ENCODE assay signal across 10 cellular contexts in the genomic region with DNA sequence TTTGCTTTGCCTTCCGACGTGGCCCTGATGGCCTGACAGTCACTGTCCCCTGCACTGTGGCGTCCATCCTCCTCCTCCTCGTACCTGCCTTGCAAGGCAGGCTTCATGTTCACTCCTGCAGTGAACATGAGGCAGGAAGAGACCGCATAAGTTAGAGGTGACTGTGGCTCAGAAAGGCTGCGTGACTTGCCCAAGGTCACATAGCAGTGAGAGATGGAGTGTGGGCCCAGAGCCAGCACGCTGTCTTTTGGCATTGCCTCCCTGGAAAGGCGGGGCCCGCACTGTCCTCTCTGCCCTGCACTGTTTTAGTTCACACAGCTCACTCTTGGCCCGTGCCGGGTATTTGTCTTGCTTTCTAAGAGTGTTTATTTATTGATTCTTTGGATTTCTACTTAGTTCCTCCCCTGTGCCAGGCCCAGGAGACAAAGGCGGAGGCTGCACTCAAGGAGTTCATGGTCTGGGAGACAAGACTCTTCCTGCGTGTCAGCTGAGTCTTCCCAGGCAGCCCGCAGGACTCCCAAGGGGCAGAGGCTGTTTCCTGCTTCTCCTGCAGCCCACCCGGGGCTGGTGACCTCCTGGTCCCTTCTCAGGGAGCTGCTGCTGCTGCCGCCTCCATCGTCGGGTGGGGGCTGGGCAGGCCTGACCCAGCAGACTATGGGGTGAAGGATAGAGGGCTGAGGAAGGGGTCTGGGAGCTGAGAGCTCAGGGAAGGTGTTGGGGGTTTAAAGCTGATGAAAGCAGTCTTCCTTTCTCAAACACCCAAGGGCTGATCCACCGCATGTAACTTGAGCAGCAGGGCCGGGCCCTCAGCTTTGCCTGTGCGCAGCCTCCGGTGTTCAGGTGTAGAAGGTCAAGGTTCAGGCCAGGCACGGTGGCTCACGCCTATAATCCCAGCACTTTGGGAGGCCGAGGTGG. TPM values are rescaled to one million over a fixed set of nuclear protein-coding genes. Genes with fewer than 3 reads are reported as not detected.
DNase-seq lines count a peak whose midpoint lies in the region; ATAC-seq and TF ChIP-seq lines count a peak whose summit lies in the region.
"Had no signal": no experiment of that assay in that cellular context is flagged by ENCODE, and none has a peak within 500 bp of the region (broad histone marks: within the 10 kb centered on the region; RNA-seq: fewer than 3 reads in every experiment).

No MANE protein-coding gene starts in this region.

- TF ChIP-seq CTCF in Caco-2 (IDR thresholded peaks at IDR 0.05; ENCODE audit: insufficient read depth in 1 of 2, low read depth in 1 of 2, low read length in 1 of 2, severe bottlenecking in 1 of 2, unreplicated experiment in 1 of 2) (no peak), WTC11 (IDR thresholded peaks at IDR 0.05) (no peak), PC-9 (conservative IDR thresholded peaks at IDR 0.05) (no peak)

- CTCF ChIA-PET in Caco-2 (lab: Charles Lee) (interaction anchor here (0.9 to 2.1 kb wide), 3 partner anchors 16 to 156 kb away, joined by 3 to 8 read pairs (median 3); no protein-coding TSS in a partner anchor), WTC11 (lab: Charles Lee) (interaction anchor here (0.5 to 4.6 kb wide), 10 partner anchors 12 to 157 kb away, joined by 3 to 123 read pairs (median 4); partner anchors contain the start of genes CYGB and PRCD), PC-9 (lab: Charles Lee) (interaction anchor here (0.7 to 1.6 kb wide), 2 partner anchors 61 to 99 kb away, joined by 6 to 8 read pairs; no protein-coding TSS in a partner anchor)

- H3K9me2 ChIP-seq in Karpas-422 (replicated peaks; ENCODE audit: insufficient read depth, low read length) (no peaks in the 10 kb centered on the region), PC-9 (ENCODE audit: insufficient read depth) (no peaks in the 10 kb centered on the region)

- H3K36me3 Mint-ChIP-seq in Caco-2 (ENCODE audit: insufficient read depth, unreplicated experiment) (no peaks in the 10 kb centered on the region), WTC11 (no peaks in the 10 kb centered on the region)

- H2AFZ ChIP-seq in Karpas-422 (ENCODE audit: low read length) (no peak overlapping the region), PC-9 (no peak overlapping the region)

- no peaks in the 10 kb centered on the region for H3K36me3 ChIP-seq in Caco-2 (ENCODE audit: control insufficient read depth, insufficient read depth, low read length)
- no peaks in the 10 kb centered on the region for H3K36me3 ChIP-seq in Karpas-422 (ENCODE audit: insufficient read depth, low read length)
- H3K36me3 ChIP-seq in H7 (replicated peaks; ENCODE audit: control insufficient read depth, insufficient read depth, low read length) = no peaks in the 10 kb centered on the region
- no peaks in the 10 kb centered on the region for H3K36me3 ChIP-seq in PC-9 (ENCODE audit: low read depth)

- no TSS peak for BruUV-seq in Caco-2 (replicated peaks; lab: Mats Ljungman, UMichigan)
- BruUV-seq in PC-9 (replicated peaks; lab: Mats Ljungman, UMichigan) = no TSS peak

- H3K4me1 Mint-ChIP-seq in Caco-2 (ENCODE audit: low read depth, unreplicated experiment) = no peaks in the 10 kb centered on the region
- H3K4me1 Mint-ChIP-seq in WTC11 = peaks cover 21% of the 10 kb centered on the region

- H3K4me1 ChIP-seq in Caco-2 (peaks cover 11% of the 10 kb centered on the region), Karpas-422 (ENCODE audit: low read length) (peaks cover 29% of the 10 kb centered on the region), PC-9 (replicated peaks; ENCODE audit: insufficient read depth) (peaks cover 9% of the 10 kb centered on the region)

- H3K79me2 ChIP-seq in Karpas-422 (ENCODE audit: low read length) (no peaks in the 10 kb centered on the region), PC-9 (ENCODE audit: low read depth) (no peaks in the 10 kb centered on the region)

- H3K4me3 Mint-ChIP-seq in Caco-2 (ENCODE audit: unreplicated experiment) (no peak overlapping the region), WTC11 (no peak overlapping the region)

- no peaks in the 10 kb centered on the region for H3F3A ChIP-seq in PC-9 (ENCODE audit: insufficient read depth, low read depth)

- DNase-seq in Caco-2 (no peak), WTC11 (ENCODE audit: low spot score) (no peak), hepatic stellate cell (ENCODE audit: low spot score) (peak; percentile 83), retina (peak; percentile 45), Karpas-422 (no peak), H7 (no peak), PC-9 (no peak)
- DNase-seq: DMS79 treated with DMSO at 0.1 percent for 48 hours; stimulated activated CD4-positive, alpha-beta T cell treated with anti-CD3 and anti-CD28 coated beads, Interleukin-4, amount 100 ng/mL, for 1 hour had no signal

- POLR2A ChIA-PET in Caco-2 (lab: Charles Lee) = no interaction called here
- POLR2A ChIA-PET in WTC11 (lab: Charles Lee) = no interaction called here
- POLR2A ChIA-PET in PC-9 (lab: Charles Lee; ENCODE audit: unreplicated experiment) = no interaction called here

- H4K20me1 ChIP-seq in Karpas-422 (ENCODE audit: insufficient read depth, low read depth, low read length) = no peaks in the 10 kb centered on the region
- no peaks in the 10 kb centered on the region for H4K20me1 ChIP-seq in PC-9 (ENCODE audit: insufficient read depth)

- H3K9me3 ChIP-seq in Caco-2 (no peaks in the 10 kb centered on the region), Karpas-422 (ENCODE audit: low read length) (no peaks in the 10 kb centered on the region), PC-9 (ENCODE audit: insufficient read depth, low read depth) (no peaks in the 10 kb centered on the region)

- H3K27ac ChIP-seq in Karpas-422 (ENCODE audit: low read length) = no peak overlapping the region
- H3K27ac ChIP-seq in PC-9 = no peak overlapping the region

- H3K9me3 Mint-ChIP-seq in Caco-2 (ENCODE audit: unreplicated experiment) (no peaks in the 10 kb centered on the region), WTC11 (no peaks in the 10 kb centered on the region)

- intact Hi-C loops in Caco-2 (cut with micrococcal nuclease; ENCODE audit: unreplicated experiment) = no loop called here
- intact Hi-C loops in PC-9 (cut with micrococcal nuclease; ENCODE audit: unreplicated experiment) = loop anchor here (5.0 kb wide), 1 partner anchor 147 kb away; no protein-coding TSS in a partner anchor

- no peak overlapping the region for H3K9ac ChIP-seq in Karpas-422 (ENCODE audit: low read length)

- H3K4me3 ChIP-seq in Caco-2 (ENCODE audit: low read depth, low read length) = no peak overlapping the region
- no peak overlapping the region for H3K4me3 ChIP-seq in Karpas-422 (ENCODE audit: low read length)
- H3K4me3 ChIP-seq in H7 (ENCODE audit: insufficient read depth, low read depth, low read length) = no peak overlapping the region
- H3K4me3 ChIP-seq in PC-9 = no peak overlapping the region

- H3K27me3 Mint-ChIP-seq in Caco-2 (ENCODE audit: insufficient read depth, unreplicated experiment) = no peaks in the 10 kb centered on the region
- peaks cover 23% of the 10 kb centered on the region for H3K27me3 Mint-ChIP-seq in WTC11 (ENCODE audit: low read depth)

- H3K27ac Mint-ChIP-seq in Caco-2 (ENCODE audit: unreplicated experiment) (peak overlapping the region; percentile 20), WTC11 (0 out of 2 replicates have a peak overlapping the region, but pooled peaks have one; percentile 46)

- no peak overlapping the region for H3K4me2 ChIP-seq in Karpas-422 (ENCODE audit: low read depth, low read length, poor library complexity, severe bottlenecking)
- no peak overlapping the region for H3K4me2 ChIP-seq in PC-9

- no peaks in the 10 kb centered on the region for H3K27me3 ChIP-seq in Caco-2 (replicated peaks; ENCODE audit: control insufficient read depth, insufficient read depth, low read length)
- H3K27me3 ChIP-seq in Karpas-422 (ENCODE audit: low read length) = no peaks in the 10 kb centered on the region
- H3K27me3 ChIP-seq in H7 (ENCODE audit: control insufficient read depth, insufficient read depth, low read length) = peaks cover 3% of the 10 kb centered on the region
- no peaks in the 10 kb centered on the region for H3K27me3 ChIP-seq in PC-9 (ENCODE audit: insufficient read depth, low read depth)

- ATAC-seq in WTC11 (no peak), GM21619 (IDR thresholded peaks at IDR 0.05; ENCODE audit: unreplicated experiment) (no peak)

TF ChIP-seq in WTC11, 78 proteins besides CTCF, POLR2A, EP300 and RAD21:
- no peak for TF ChIP-seq E2F5 (CRISPR knock-in tag; IDR thresholded peaks at IDR 0.05)
- TF ChIP-seq NFE2L1 (CRISPR knock-in tag; IDR thresholded peaks at IDR 0.05) = no peak
- peak; percentile 36 for TF ChIP-seq GABPB1 (CRISPR knock-in tag; IDR thresholded peaks at IDR 0.05)
- no peak for TF ChIP-seq ZNF138 (CRISPR knock-in tag; conservative IDR thresholded peaks at IDR 0.05)

RNA-seq across cellular contexts. Expression of gene CYGB, which starts 12.7 kb away (rescaled TPM):
- total RNA-seq in Caco-2 (2022) (0.32 and 1.0 TPM in 2 replicates), WTC11 (2021) (3.6 to 5.3 TPM (median 5.1 TPM) in 3 replicates), PC-9 (2021) (0.93 and 1.1 TPM in 2 replicates)
- total RNA-seq in Karpas-422 (2014; rRNA removed; shearing (Covaris generic); ENCODE audit: low replicate concordance) = 0.07 TPM in 1 of 2 replicates, not detected in the other
- total RNA-seq in H7 (2014; rRNA removed; shearing (Covaris generic)) = 1.4 and 3.5 TPM in 2 replicates

RNA-seq across cellular contexts. Expression of gene PRCD, which starts 15.0 kb away (rescaled TPM):
- not detected in 2 replicates for total RNA-seq in Caco-2 (2022)
- 2.7 to 4.5 TPM (median 4.0 TPM) in 3 replicates for total RNA-seq in WTC11 (2021)
- 0.37 and 0.69 TPM in 2 replicates for total RNA-seq in Karpas-422 (2014; rRNA removed; shearing (Covaris generic); ENCODE audit: low replicate concordance)
- 0.70 and 0.83 TPM in 2 replicates for total RNA-seq in H7 (2014; rRNA removed; shearing (Covaris generic))
- 2.6 and 2.7 TPM in 2 replicates for total RNA-seq in PC-9 (2021)

RNA-seq across cellular contexts. Expression of gene RHBDF2, which starts 23.6 kb away (rescaled TPM):
- total RNA-seq in Caco-2 (2022) (33.8 and 37.2 TPM in 2 replicates), WTC11 (2021) (28.6 to 33.0 TPM (median 31.5 TPM) in 3 replicates), PC-9 (2021) (39.6 and 51.6 TPM in 2 replicates)
- total RNA-seq in Karpas-422 (2014; rRNA removed; shearing (Covaris generic); ENCODE audit: low replicate concordance) = 5.1 and 5.4 TPM in 2 replicates
- total RNA-seq in H7 (2014; rRNA removed; shearing (Covaris generic)) = 23.0 and 34.3 TPM in 2 replicates

RNA-seq across cellular contexts. Expression of gene AANAT, which starts 57.5 kb away (rescaled TPM):
- total RNA-seq in Caco-2 (2022) (not detected in 2 replicates), WTC11 (2021) (0.17 to 0.57 TPM in 2 of 3 replicates, not detected in the other), PC-9 (2021) (0.65 TPM in 1 of 2 replicates, not detected in the other)
- total RNA-seq in Karpas-422 (2014; rRNA removed; shearing (Covaris generic); ENCODE audit: low replicate concordance) = not detected in 2 replicates
- 0.17 TPM in 1 of 2 replicates, not detected in the other for total RNA-seq in H7 (2014; rRNA removed; shearing (Covaris generic))

Comparison
In these comparisons a context has a peak if more than half of its experiments do, and no peak if none do; other contexts are left out.
1. DNase-seq: peak in hepatic stellate cell (single experiment) and retina (single experiment); none in Caco-2 (0 of 2), WTC11 (single experiment), Karpas-422 (single experiment), H7 (single experiment) and PC-9 (0 of 2).